In genomic region chr11:71414645-71415044, GRCh38 we compare ENCODE assay signal across 39 cellular contexts.
"Had no signal": no experiment of that assay in that cellular context is flagged by ENCODE, and none has a peak within 500 bp of the region (broad histone marks: within the 10 kb centered on the region; RNA-seq: fewer than 3 reads in every experiment).

No MANE protein-coding gene starts in this region.

- ATAC-seq: activated naive CD4-positive, alpha-beta T cell treated with anti-CD3 and anti-CD28 coated beads, Interleukin-2, amount 50 U/mL, for 72 hours; activated naive CD8-positive, alpha-beta T cell treated with anti-CD3 and anti-CD28 coated beads, Interleukin-2, amount 50 U/mL, for 24 hours; activated T-cell treated with anti-CD3 and anti-CD28 coated beads, Interleukin-2, amount 50 U/mL, for 4 hours; activated T-cell treated with anti-CD3 and anti-CD28 coated beads, Interleukin-2, amount 50 U/mL, for 72 hours; activated T-helper 17 cell treated with anti-CD3 and anti-CD28 coated beads, Interleukin-2, amount 50 U/mL, for 72 hours; body of pancreas had no signal

- H3K27me3 Mint-ChIP-seq: activated naive CD8-positive, alpha-beta T cell treated with anti-CD3 and anti-CD28 coated beads for 36 hours had no signal

- H3K27ac ChIP-seq: adrenal gland, ascending aorta, body of pancreas, brain microvascular endothelial cell, breast epithelium, cardiac muscle cell had no signal

- H3K27me3 ChIP-seq: adrenal gland, ascending aorta, body of pancreas, brain microvascular endothelial cell, breast epithelium, cardiac muscle cell had no signal

- H3K9me3 ChIP-seq: adrenal gland, ascending aorta, body of pancreas, breast epithelium had no signal

- H3K4me1 Mint-ChIP-seq: activated naive CD4-positive, alpha-beta T cell treated with anti-CD3 and anti-CD28 coated beads, Interleukin-2, amount 10 ng/mL, durations not matched to agents 7 days and 5 days; activated naive CD4-positive, alpha-beta T cell treated with anti-CD3 and anti-CD28 coated beads, Interleukin-2, amount 50 U/mL, for 24 hours; activated naive CD8-positive, alpha-beta T cell treated with anti-CD3 and anti-CD28 coated beads for 36 hours; activated T-helper 17 cell treated with anti-CD3 and anti-CD28 coated beads, Interleukin-2, amount 50 U/mL, for 72 hours; central memory CD8-positive, alpha-beta T cell had no signal

- H3K4me1 ChIP-seq: adrenal gland, ascending aorta, body of pancreas, breast epithelium had no signal

- H3K4me3 Mint-ChIP-seq: activated naive CD4-positive, alpha-beta T cell treated with anti-CD3 and anti-CD28 coated beads for 36 hours; activated naive CD4-positive, alpha-beta T cell treated with anti-CD3 and anti-CD28 coated beads, Interleukin-2, amount 10 ng/mL, durations not matched to agents 7 days and 5 days; activated naive CD4-positive, alpha-beta T cell treated with anti-CD3 and anti-CD28 coated beads, Interleukin-2, amount 50 U/mL, for 24 hours; activated naive CD8-positive, alpha-beta T cell; activated naive CD8-positive, alpha-beta T cell treated with anti-CD3 and anti-CD28 coated beads for 36 hours; activated naive CD8-positive, alpha-beta T cell treated with anti-CD3 and anti-CD28 coated beads, Interleukin-2, amount 10 ng/mL, durations not matched to agents 7 days and 5 days; activated naive CD8-positive, alpha-beta T cell treated with anti-CD3 and anti-CD28 coated beads, Interleukin-2, amount 50 U/mL, for 24 hours; activated T-cell treated with anti-CD3 and anti-CD28 coated beads, Interleukin-2, amount 50 U/mL, for 4 hours; activated T-cell treated with anti-CD3 and anti-CD28 coated beads, Interleukin-2, amount 50 U/mL, for 72 hours; activated T-helper 1 cell treated with anti-CD3 and anti-CD28 coated beads, Interleukin-12 subunit alpha, Interleukin-12 subunit beta, Interleukin-2, Interleukin-4 antibody, amounts not matched to agents 30 ng/mL and 10 ng/mL and 1 ng/mL, durations not matched to agents 14 hours and 24 hours and 36 hours; activated T-helper 17 cell treated with anti-CD3 and anti-CD28 coated beads, Interleukin-2, amount 50 U/mL, for 72 hours; brain; central memory CD8-positive, alpha-beta T cell had no signal

- H3K36me3 ChIP-seq: adrenal gland, ascending aorta, brain microvascular endothelial cell, breast epithelium, cardiac muscle cell had no signal

- H3K27ac Mint-ChIP-seq: activated naive CD4-positive, alpha-beta T cell treated with anti-CD3 and anti-CD28 coated beads for 36 hours; activated naive CD4-positive, alpha-beta T cell treated with anti-CD3 and anti-CD28 coated beads, Interleukin-2, amount 10 ng/mL, durations not matched to agents 7 days and 5 days; activated naive CD4-positive, alpha-beta T cell treated with anti-CD3 and anti-CD28 coated beads, Interleukin-2, amount 50 U/mL, for 24 hours; activated naive CD4-positive, alpha-beta T cell treated with anti-CD3 and anti-CD28 coated beads, Interleukin-2, amount 50 U/mL, for 72 hours; activated naive CD8-positive, alpha-beta T cell; activated naive CD8-positive, alpha-beta T cell treated with anti-CD3 and anti-CD28 coated beads for 36 hours; activated naive CD8-positive, alpha-beta T cell treated with anti-CD3 and anti-CD28 coated beads, Interleukin-2, amount 10 ng/mL, durations not matched to agents 7 days and 5 days; activated naive CD8-positive, alpha-beta T cell treated with anti-CD3 and anti-CD28 coated beads, Interleukin-2, amount 50 U/mL, for 24 hours; activated T-cell treated with anti-CD3 and anti-CD28 coated beads, Interleukin-2, amount 50 U/mL, for 72 hours; activated T-helper 1 cell treated with anti-CD3 and anti-CD28 coated beads, Interleukin-12 subunit alpha, Interleukin-12 subunit beta, Interleukin-2, Interleukin-4 antibody, amounts not matched to agents 30 ng/mL and 10 ng/mL and 1 ng/mL, durations not matched to agents 14 hours and 24 hours and 36 hours; activated T-helper 17 cell treated with anti-CD3 and anti-CD28 coated beads, Interleukin-2, amount 50 U/mL, for 72 hours; activated T-helper 2 cell treated with anti-CD3 and anti-CD28 coated beads, Interferon-gamma antibody, Interleukin-2, Interleukin-4, amounts not matched to agents 10 μg/mL and 5 μg/mL and 100 μg/mL, durations not matched to agents 14 hours and 24 hours and 36 hours; brain had no signal

- H3K36me3 Mint-ChIP-seq: activated naive CD4-positive, alpha-beta T cell treated with anti-CD3 and anti-CD28 coated beads, Interleukin-2, amount 10 ng/mL, durations not matched to agents 7 days and 5 days; activated naive CD4-positive, alpha-beta T cell treated with anti-CD3 and anti-CD28 coated beads, Interleukin-2, amount 50 U/mL, for 24 hours; activated naive CD8-positive, alpha-beta T cell; activated naive CD8-positive, alpha-beta T cell treated with anti-CD3 and anti-CD28 coated beads for 36 hours; brain had no signal

- H3K9me3 Mint-ChIP-seq: activated naive CD4-positive, alpha-beta T cell treated with anti-CD3 and anti-CD28 coated beads for 36 hours; activated naive CD4-positive, alpha-beta T cell treated with anti-CD3 and anti-CD28 coated beads, Interleukin-2, amount 10 ng/mL, durations not matched to agents 7 days and 5 days; activated naive CD4-positive, alpha-beta T cell treated with anti-CD3 and anti-CD28 coated beads, Interleukin-2, amount 50 U/mL, for 24 hours; activated naive CD8-positive, alpha-beta T cell treated with anti-CD3 and anti-CD28 coated beads for 36 hours; activated T-cell treated with anti-CD3 and anti-CD28 coated beads, Interleukin-2, amount 50 U/mL, for 4 hours; activated T-helper 17 cell treated with anti-CD3 and anti-CD28 coated beads, Interleukin-2, amount 50 U/mL, for 72 hours; activated T-helper 2 cell treated with anti-CD3 and anti-CD28 coated beads, Interferon-gamma antibody, Interleukin-2, Interleukin-4, amounts not matched to agents 10 μg/mL and 5 μg/mL and 100 μg/mL, durations not matched to agents 14 hours and 24 hours and 36 hours; central memory CD8-positive, alpha-beta T cell had no signal

- FAIRE-seq: astrocyte, bronchial epithelial cell, colon had no signal

- H3K4me3 ChIP-seq: adrenal gland, ascending aorta, body of pancreas, breast epithelium, cardiac muscle cell had no signal

- DNase-seq: activated effector memory CD4-positive, alpha-beta T cell treated with anti-CD3 and anti-CD28 coated beads, Interleukin-2, amount 50 U/mL, for 16 hours; activated effector memory CD4-positive, alpha-beta T cell treated with Interleukin-2 at 50 U/mL for 16 hours; activated gamma-delta T cell; activated gamma-delta T cell treated with Interleukin-2 at 50 U/mL for 16 hours; activated naive CD4-positive, alpha-beta T cell; activated naive CD4-positive, alpha-beta T cell treated with anti-CD3 and anti-CD28 coated beads for 36 hours; activated naive CD4-positive, alpha-beta T cell treated with anti-CD3 and anti-CD28 coated beads, Interleukin-2, amount 10 ng/mL, durations not matched to agents 7 days and 5 days; activated naive CD4-positive, alpha-beta T cell treated with anti-CD3 and anti-CD28 coated beads, Interleukin-2, amount 50 U/mL, for 16 hours; activated naive CD4-positive, alpha-beta T cell treated with Interleukin-2 at 50 U/mL for 16 hours; activated naive CD8-positive, alpha-beta T cell treated with anti-CD3 and anti-CD28 coated beads for 36 hours; activated naive CD8-positive, alpha-beta T cell treated with anti-CD3 and anti-CD28 coated beads, Interleukin-2, amount 10 ng/mL, durations not matched to agents 7 days and 5 days; activated naive CD8-positive, alpha-beta T cell treated with anti-CD3 and anti-CD28 coated beads, Interleukin-2, amount 50 U/mL, for 24 hours; activated T-cell treated with anti-CD3 and anti-CD28 coated beads, Interleukin-2, amount 50 U/mL, for 4 hours; activated T-cell treated with anti-CD3 and anti-CD28 coated beads, Interleukin-2, amount 50 U/mL, for 48 hours; activated T-cell treated with anti-CD3 and anti-CD28 coated beads, Interleukin-2, amount 50 U/mL, for 72 hours; adrenal gland; amniotic stem cell; amygdala; anterior cingulate cortex; aorta; body of pancreas; brain microvascular endothelial cell; caudate nucleus; central memory CD4-positive, alpha-beta T cell; cerebellar nuclear complex had no signal
